In the genomic region with DNA sequence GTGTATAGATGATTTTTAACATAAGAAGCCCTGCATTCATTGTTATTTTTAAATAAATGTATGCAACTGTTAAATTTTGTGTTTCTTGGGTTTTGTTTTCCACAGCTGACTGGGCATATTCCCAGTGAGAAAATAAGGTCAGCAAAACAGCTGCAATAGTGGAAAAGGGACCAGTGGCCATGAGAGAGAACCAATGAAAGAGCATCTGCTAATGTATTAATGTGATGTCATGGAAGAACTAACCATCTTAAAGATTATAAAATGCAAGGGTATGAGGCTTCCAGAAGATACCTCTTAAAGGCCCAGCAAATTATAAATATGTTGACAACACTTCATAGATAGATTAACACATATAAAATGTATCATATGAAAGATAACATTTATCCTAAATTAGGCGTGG, we compare ENCODE assay signal across 12 cellular contexts. TPM values are rescaled to one million over a fixed set of nuclear protein-coding genes. Genes with fewer than 3 reads are reported as not detected.
"Had no signal": no experiment of that assay in that cellular context is flagged by ENCODE, and none has a peak within 500 bp of the region (broad histone marks: within the 10 kb centered on the region; RNA-seq: fewer than 3 reads in every experiment).

No MANE protein-coding gene starts in this region.

- H3K9me3 ChIP-seq: HAP-1 had no signal

- H3K4me3 ChIP-seq: GM23248, GM23338, HAP-1 had no signal

- FAIRE-seq: H1, H54 had no signal

- H3K9me3 Mint-ChIP-seq: GM23338, HFFc6 had no signal

- H3K9ac ChIP-seq: GM23248 had no signal

- H3K36me3 ChIP-seq: HAP-1 had no signal

- H3K27ac Mint-ChIP-seq: GM23338, H9, HFFc6 had no signal

- H2AFZ ChIP-seq: GM23248, GM23338 had no signal

- H3K4me2 ChIP-seq: GM23338 had no signal

- ATAC-seq: GM23338, HCT116 had no signal

- H3K27ac ChIP-seq: GM23248 had no signal

- H3K4me3 Mint-ChIP-seq: GM23338, H9, HFFc6 had no signal

- H3K4me1 Mint-ChIP-seq: GM23338 had no signal

- DNase-seq: GM23248, GOT3, H7, H9, HCEC 1CT, HFFc6 had no signal

RNA-seq across cellular contexts. Expression of gene KBTBD12, which starts 31.0 kb away (rescaled TPM):
- total RNA-seq: GM23248, H4, H7, H9, HFFc6 had no signal
- polyA plus RNA-seq: GM23248 had no signal
